27 cellular contexts compared by ENCODE assay signal in genomic region chr6:118826096-118826495, GRCh38.
"Had no signal": no experiment of that assay in that cellular context is flagged by ENCODE, and none has a peak within 500 bp of the region (broad histone marks: within the 10 kb centered on the region; RNA-seq: fewer than 3 reads in every experiment).

No MANE protein-coding gene starts in this region.

- H3K27me3 Mint-ChIP-seq: natural killer cell treated with Interleukin-12 subunit alpha and Interleukin-12 subunit beta and Interleukin-15 and Interleukin-18, amount 100 ng/mL, for 72 hours; progenitor cell of endocrine pancreas; stimulated activated naive B cell treated with anti-CD40 and anti-IgM and Interleukin-4, amounts not matched to agents 10 μg/mL and 1 μg/mL and 100 μg/mL, for 72 hours; stimulated activated naive CD8-positive, alpha-beta T cell treated with anti-CD3 and anti-CD28 coated beads, Interleukin-15, Interleukin-2, amounts not matched to agents 100 ng/mL and 50 ng/mL, for 24 hours had no signal

- ATAC-seq: natural killer cell treated with Interleukin-12 subunit alpha and Interleukin-12 subunit beta and Interleukin-15 and Interleukin-18, amount 100 ng/mL, for 72 hours; psoas muscle; right cardiac atrium; right lobe of liver; stimulated activated effector memory CD8-positive, alpha-beta T cell treated with anti-CD3 and anti-CD28 coated beads, Interleukin-12 subunit alpha, Interleukin-12 subunit beta, amount 100 ng/mL, for 72 hours; stimulated activated naive B cell treated with anti-CD40 and anti-IgM and Interleukin-4, amounts not matched to agents 10 μg/mL and 1 μg/mL and 100 μg/mL, for 72 hours had no signal

- H3K9ac ChIP-seq: neural progenitor cell, parathyroid adenoma had no signal

- DNase-seq: occipital lobe; ovary; posterior cingulate gyrus; psoas muscle; right cardiac atrium; right lobe of liver; sigmoid colon; small intestine; stimulated activated CD4-positive, alpha-beta T cell treated with anti-CD3 and anti-CD28 coated beads, Interleukin-15, amount 100 ng/mL, for 24 hours; stimulated activated CD4-positive, alpha-beta T cell treated with anti-CD3 and anti-CD28 coated beads, Interleukin-2, amount 100 ng/mL, for 24 hours; stimulated activated CD4-positive, alpha-beta T cell treated with anti-CD3 and anti-CD28 coated beads, Interleukin-2, amount 100 ng/mL, for 48 hours; stimulated activated CD4-positive, alpha-beta T cell treated with anti-CD3 and anti-CD28 coated beads, Interleukin-4, amount 100 ng/mL, for 24 hours; stimulated activated naive B cell treated with anti-CD40 and anti-IgM and Interleukin-4, amounts not matched to agents 10 μg/mL and 1 μg/mL and 100 μg/mL, for 72 hours; stimulated activated naive CD4-positive, alpha-beta T cell treated with Interleukin-2 at 50 U/mL for 16 hours; stomach; thyroid gland; trophoblast cell; upper lobe of left lung had no signal

- H3K4me1 Mint-ChIP-seq: neural progenitor cell; stimulated activated naive B cell treated with anti-CD40 and anti-IgM and Interleukin-4, amounts not matched to agents 10 μg/mL and 1 μg/mL and 100 μg/mL, for 72 hours had no signal

- H3K27me3 ChIP-seq: neural progenitor cell, ovary, right lobe of liver, sigmoid colon, stomach, thyroid gland, tibial nerve, upper lobe of left lung, vagina had no signal

- H3K4me3 ChIP-seq: neural progenitor cell, ovary, psoas muscle, right lobe of liver, sigmoid colon, stomach, thoracic aorta, thyroid gland, tibial nerve, upper lobe of left lung, vagina had no signal

- H3K27ac Mint-ChIP-seq: natural killer cell treated with Interleukin-12 subunit alpha and Interleukin-12 subunit beta and Interleukin-15 and Interleukin-18, amount 100 ng/mL, for 72 hours; neural progenitor cell; progenitor cell of endocrine pancreas; stimulated activated effector memory CD8-positive, alpha-beta T cell treated with anti-CD3 and anti-CD28 coated beads, Interleukin-12 subunit alpha, Interleukin-12 subunit beta, amount 100 ng/mL, for 72 hours; stimulated activated naive B cell treated with anti-CD40 and anti-IgM and Interleukin-4, amounts not matched to agents 10 μg/mL and 1 μg/mL and 100 μg/mL, for 72 hours; stimulated activated naive CD8-positive, alpha-beta T cell treated with anti-CD3 and anti-CD28 coated beads, Interleukin-15, Interleukin-2, amounts not matched to agents 100 ng/mL and 50 ng/mL, for 24 hours had no signal

- H3K36me3 ChIP-seq: neural progenitor cell, ovary had no signal

- H3K4me3 Mint-ChIP-seq: natural killer cell treated with Interleukin-12 subunit alpha and Interleukin-12 subunit beta and Interleukin-15 and Interleukin-18, amount 100 ng/mL, for 72 hours; neural progenitor cell; stimulated activated effector memory CD8-positive, alpha-beta T cell treated with anti-CD3 and anti-CD28 coated beads, Interleukin-12 subunit alpha, Interleukin-12 subunit beta, amount 100 ng/mL, for 72 hours; stimulated activated naive B cell treated with anti-CD40 and anti-IgM and Interleukin-4, amounts not matched to agents 10 μg/mL and 1 μg/mL and 100 μg/mL, for 72 hours; stimulated activated naive CD8-positive, alpha-beta T cell treated with anti-CD3 and anti-CD28 coated beads, Interleukin-15, Interleukin-2, amounts not matched to agents 100 ng/mL and 50 ng/mL, for 24 hours had no signal

- H3K9me3 Mint-ChIP-seq: natural killer cell treated with Interleukin-12 subunit alpha and Interleukin-12 subunit beta and Interleukin-15 and Interleukin-18, amount 100 ng/mL, for 72 hours; stimulated activated effector memory CD8-positive, alpha-beta T cell treated with anti-CD3 and anti-CD28 coated beads, Interleukin-12 subunit alpha, Interleukin-12 subunit beta, amount 100 ng/mL, for 72 hours; stimulated activated naive B cell treated with anti-CD40 and anti-IgM and Interleukin-4, amounts not matched to agents 10 μg/mL and 1 μg/mL and 100 μg/mL, for 72 hours had no signal

- H3K9me3 ChIP-seq: ovary, psoas muscle, right lobe of liver, sigmoid colon, stomach, thoracic aorta, thyroid gland, tibial nerve, upper lobe of left lung, vagina had no signal

- H3K27ac ChIP-seq: neural progenitor cell, ovary, parathyroid adenoma, psoas muscle, right lobe of liver, sigmoid colon, stomach, thoracic aorta, thyroid gland, tibial nerve, upper lobe of left lung, vagina had no signal

- H3K4me1 ChIP-seq: neural progenitor cell, right lobe of liver, sigmoid colon, stomach, tibial nerve, upper lobe of left lung, vagina had no signal
